ENCODE assay signal across 7 cellular contexts in genomic region chr1:154998818-154999650, GRCh38. TPM values are rescaled to one million over a fixed set of nuclear protein-coding genes. Genes with fewer than 3 reads are reported as not detected.
DNase-seq lines count a peak whose midpoint lies in the region; ATAC-seq and TF ChIP-seq lines count a peak whose summit lies in the region.

No MANE protein-coding gene starts in this region.

- TF ChIP-seq CTCF in GM12865 (IDR thresholded peaks at IDR 0.05; ENCODE audit: insufficient read depth, low read depth, low read length, missing control alignments): peak; percentile 97

- DNase-seq in GM12865 (ENCODE audit: low read depth) (peak; percentile 93), NCI-H2029 (lab: John Stamatoyannopoulos, UW) (peak; percentile 22), cerebellar cortex (ENCODE audit: low spot score) (peak; percentile 86), left colon (peak; percentile 61 to 77)
- DNase-seq in activated CD4-positive, CD25-positive, alpha-beta regulatory T cell (lab: John Stamatoyannopoulos, UW): peak; percentile 26 to 46 (median 37)
- peak; percentile 75 to 77 for DNase-seq in stimulated activated CD4-positive, alpha-beta T cell treated with anti-CD3 and anti-CD28 coated beads, Interleukin-4, amount 100 ng/mL, for 48 hours (ENCODE audit: low read depth in 2 of 2)

- intact Hi-C loops in left colon (cut with DNase I, micrococcal nuclease): no loop called here

- peak overlapping the region; percentile 84 for H3K4me3 ChIP-seq in GM12865 (ENCODE audit: low read depth, low read length)

- no peak for ATAC-seq in left colon
- no peak for ATAC-seq in GM21723 (IDR thresholded peaks at IDR 0.05; ENCODE audit: unreplicated experiment)

RNA-seq across cellular contexts. Expression of gene ZBTB7B, which starts 3.6 kb away (rescaled TPM):
- 100 to 1,000 TPM; 248 to 326 TPM for total RNA-seq in left colon

RNA-seq across cellular contexts. Expression of gene LENEP, which starts 5.6 kb away (rescaled TPM):
- under 1 TPM in 1 of 2 donors, not detected in 1; 0.52 TPM for total RNA-seq in left colon

RNA-seq across cellular contexts. Expression of gene FLAD1, which starts 15.9 kb away (rescaled TPM):
- 10 to 100 TPM; 32.8 to 43.7 TPM for total RNA-seq in left colon

RNA-seq across cellular contexts. Expression of gene CKS1B, which starts 24.6 kb away (rescaled TPM):
- 10 to 100 TPM; 22.8 to 35.7 TPM for total RNA-seq in left colon

RNA-seq across cellular contexts. Expression of gene SHC1, which starts 28.5 kb away (rescaled TPM):
- 100 to 1,000 TPM in 1 of 2 donors, 10 to 100 TPM in 1; 95.3 to 108 TPM for total RNA-seq in left colon

Comparison
In these comparisons a context has a peak if more than half of its experiments do, and no peak if none do; other contexts are left out.
1. DNase-seq: peak in every context shown above with its lines; median percentile 93 in GM12865; 86 in cerebellar cortex; 76 in stimulated activated CD4-positive, alpha-beta T cell treated with anti-CD3 and anti-CD28 coated beads, Interleukin-4, amount 100 ng/mL, for 48 hours; 69 in left colon; 37 in activated CD4-positive, CD25-positive, alpha-beta regulatory T cell; 22 in NCI-H2029.